ENCODE assay signal across 17 cellular contexts in genomic region chr2:113050921-113051895, GRCh38. TPM values are rescaled to one million over a fixed set of nuclear protein-coding genes. Genes with fewer than 3 reads are reported as not detected.
"Had no signal": no experiment of that assay in that cellular context is flagged by ENCODE, and none has a peak within 500 bp of the region (broad histone marks: within the 10 kb centered on the region; RNA-seq: fewer than 3 reads in every experiment).

No MANE protein-coding gene starts in this region.

- H3K36me3 ChIP-seq: adrenal gland, pancreas, WERI-Rb-1 had no signal

- H3K27me3 ChIP-seq: body of pancreas, pancreas had no signal

- H3K4me1 Mint-ChIP-seq: activated naive CD4-positive, alpha-beta T cell treated with anti-CD3 and anti-CD28 coated beads, Interleukin-2, amount 10 ng/mL, durations not matched to agents 7 days and 5 days had no signal

- H3K36me3 Mint-ChIP-seq: activated naive CD4-positive, alpha-beta T cell treated with anti-CD3 and anti-CD28 coated beads, Interleukin-2, amount 10 ng/mL, durations not matched to agents 7 days and 5 days had no signal

- H3K4me1 ChIP-seq: adrenal gland, body of pancreas, pancreas had no signal

- DNase-seq: activated CD4-positive, alpha-beta T cell treated with anti-CD3 and anti-CD28 coated beads for 4 hours; activated CD8-positive, alpha-beta memory T cell treated with anti-CD3 and anti-CD28 coated beads for 24 hours; activated naive CD4-positive, alpha-beta T cell treated with anti-CD3 and anti-CD28 coated beads, Interleukin-2, amount 10 ng/mL, durations not matched to agents 7 days and 5 days; adrenal gland; body of pancreas; effector memory CD8-positive, alpha-beta T cell; glutamatergic neuron; pancreas; stimulated activated CD4-positive, alpha-beta T cell treated with anti-CD3 and anti-CD28 coated beads, Interleukin-12 subunit alpha, Interleukin-12 subunit beta, amount 100 ng/mL, for 4 hours; stimulated activated CD8-positive, alpha-beta memory T cell treated with anti-CD3 and anti-CD28 coated beads, Interleukin-4, amount 100 ng/mL, for 48 hours; WERI-Rb-1 had no signal

- H3K9me3 ChIP-seq: adrenal gland, body of pancreas, pancreas had no signal

- H3K4me3 Mint-ChIP-seq: activated naive CD4-positive, alpha-beta T cell treated with anti-CD3 and anti-CD28 coated beads, Interleukin-2, amount 10 ng/mL, durations not matched to agents 7 days and 5 days; dendritic cell treated with granulocyte-macrophage colony-stimulating factor and Interleukin-4, amounts not matched to agents 40 ng/mL and 50 ng/mL, for 4 days; effector memory CD8-positive, alpha-beta T cell; stimulated activated naive CD8-positive, alpha-beta T cell treated with anti-CD3 and anti-CD28 coated beads, Interleukin-15, Interleukin-2, amounts not matched to agents 100 ng/mL and 50 ng/mL, for 24 hours had no signal

- H3K27ac Mint-ChIP-seq: activated naive CD4-positive, alpha-beta T cell treated with anti-CD3 and anti-CD28 coated beads, Interleukin-2, amount 10 ng/mL, durations not matched to agents 7 days and 5 days; dendritic cell treated with granulocyte-macrophage colony-stimulating factor and Interleukin-4, amounts not matched to agents 40 ng/mL and 50 ng/mL, for 4 days; effector memory CD8-positive, alpha-beta T cell; stimulated activated naive CD8-positive, alpha-beta T cell treated with anti-CD3 and anti-CD28 coated beads, Interleukin-15, Interleukin-2, amounts not matched to agents 100 ng/mL and 50 ng/mL, for 24 hours had no signal

- ATAC-seq: body of pancreas; effector memory CD8-positive, alpha-beta T cell; pancreas had no signal

- H3K27ac ChIP-seq: adrenal gland, body of pancreas, pancreas, WERI-Rb-1 had no signal

- H3K9me3 Mint-ChIP-seq: effector memory CD8-positive, alpha-beta T cell had no signal

- H3K4me3 ChIP-seq: adrenal gland, body of pancreas, pancreas had no signal

RNA-seq across cellular contexts. Expression of gene IL36B, which starts 1.5 kb away (rescaled TPM):
- total RNA-seq: adrenal gland, body of pancreas, epithelial cell of proximal tubule, pancreas, temporal lobe, ureter had no signal
- polyA plus RNA-seq: adrenal gland, neural cell, pancreas had no signal

RNA-seq across cellular contexts. Expression of gene IL36RN, which starts 7.8 kb away (rescaled TPM):
- total RNA-seq: adrenal gland, body of pancreas, epithelial cell of proximal tubule, pancreas, temporal lobe, ureter had no signal
- polyA plus RNA-seq: adrenal gland, neural cell, pancreas had no signal

RNA-seq across cellular contexts. Expression of gene IL1F10, which starts 16.6 kb away (rescaled TPM):
- total RNA-seq: adrenal gland, body of pancreas, epithelial cell of proximal tubule, pancreas, temporal lobe, ureter had no signal
- polyA plus RNA-seq: adrenal gland, neural cell, pancreas had no signal

RNA-seq across cellular contexts. Expression of gene IL36A, which starts 45.9 kb away (rescaled TPM):
- total RNA-seq: adrenal gland, body of pancreas, epithelial cell of proximal tubule, pancreas, temporal lobe, ureter had no signal
- polyA plus RNA-seq: adrenal gland, neural cell, pancreas had no signal
